Comparison of ENCODE assay signal across 17 cellular contexts in genomic region chr9:34279431-34279830, GRCh38. TPM values are rescaled to one million over a fixed set of nuclear protein-coding genes. Genes with fewer than 3 reads are reported as not detected.
A peak's percentile ranks its signal among the peaks of the same experiment; 100 is the strongest.
DNase-seq lines count a peak whose midpoint lies in the region; ATAC-seq, FAIRE-seq and TF ChIP-seq lines count a peak whose summit lies in the region.
"Had no signal": no experiment of that assay in that cellular context is flagged by ENCODE, and none has a peak within 500 bp of the region (broad histone marks: within the 10 kb centered on the region; RNA-seq: fewer than 3 reads in every experiment).

No MANE protein-coding gene starts in this region.

- H3K27ac Mint-ChIP-seq in effector memory CD8-positive, alpha-beta T cell, result no peak overlapping the region
- H3K27ac Mint-ChIP-seq: activated naive CD4-positive, alpha-beta T cell treated with anti-CD3 and anti-CD28 coated beads, Interleukin-2, amount 50 U/mL, for 24 hours; IgD-negative memory B cell; WTC11 had no signal

- peak; percentile 19 for DNase-seq in DMS153 treated with DMSO at 0.1 percent for 48 hours (lab: John Stamatoyannopoulos, UW; ENCODE audit: unreplicated experiment)
- peak; percentile 62 for DNase-seq in LNCaP clone FGC (ENCODE audit: low read depth)
- DNase-seq in PC-3, result peak; percentile 58
- DNase-seq in keratinocyte (ENCODE audit: low read depth, low spot score), result no peak
- DNase-seq in effector memory CD8-positive, alpha-beta T cell, result no peak
- DNase-seq in ascending aorta (ENCODE audit: low spot score in 2 of 2), result no peak
- DNase-seq in UCSD-AML1 (lab: John Stamatoyannopoulos, UW; ENCODE audit: unreplicated experiment), result no peak
- DNase-seq: erythroblast; hypothalamus; stimulated activated naive CD4-positive, alpha-beta T cell had no signal

- no peak overlapping the region for H3K4me3 Mint-ChIP-seq in effector memory CD8-positive, alpha-beta T cell
- H3K4me3 Mint-ChIP-seq: activated naive CD4-positive, alpha-beta T cell treated with anti-CD3 and anti-CD28 coated beads, Interleukin-2, amount 50 U/mL, for 24 hours; IgD-negative memory B cell; WTC11 had no signal

- no peaks in the 10 kb centered on the region for H3K9me1 ChIP-seq in keratinocyte (ENCODE audit: control insufficient read depth, extremely low read depth, insufficient read depth, low read length)

- H3K9me3 Mint-ChIP-seq in effector memory CD8-positive, alpha-beta T cell, result no peaks in the 10 kb centered on the region
- H3K9me3 Mint-ChIP-seq: activated naive CD4-positive, alpha-beta T cell treated with anti-CD3 and anti-CD28 coated beads, Interleukin-2, amount 50 U/mL, for 24 hours; IgD-negative memory B cell; WTC11 had no signal

- H3K4me1 Mint-ChIP-seq in effector memory CD8-positive, alpha-beta T cell (ENCODE audit: low read depth in 2 of 2), result peaks cover 0 to 5% of the 10 kb centered on the region in 2 donors
- H3K4me1 Mint-ChIP-seq: IgD-negative memory B cell, WTC11 had no signal

- H3K36me3 Mint-ChIP-seq in effector memory CD8-positive, alpha-beta T cell (ENCODE audit: insufficient read depth), result peaks cover 3% of the 10 kb centered on the region
- H3K36me3 Mint-ChIP-seq: activated naive CD4-positive, alpha-beta T cell treated with anti-CD3 and anti-CD28 coated beads, Interleukin-2, amount 50 U/mL, for 24 hours; WTC11 had no signal

- no peak overlapping the region for H2AFZ ChIP-seq in PC-3 (ENCODE audit: low read length)
- no peak overlapping the region for H2AFZ ChIP-seq in keratinocyte (ENCODE audit: control insufficient read depth, low read length)

- H3K9me2 ChIP-seq in PC-3 (replicated peaks; ENCODE audit: low read length), result no peaks in the 10 kb centered on the region

- H3K27ac ChIP-seq in PC-3 (ENCODE audit: low read length), result no peak overlapping the region
- no peak overlapping the region for H3K27ac ChIP-seq in keratinocyte (ENCODE audit: control insufficient read depth, insufficient read depth, low read length)
- H3K27ac ChIP-seq in ascending aorta, result no peak overlapping the region
- H3K27ac ChIP-seq: BLaER1 had no signal

- peak; percentile 65 for FAIRE-seq in keratinocyte (lab: Jason Lieb, UNC)
- FAIRE-seq: urothelium cell line had no signal

- no peak overlapping the region for H3K9ac ChIP-seq in PC-3 (ENCODE audit: low read length)
- no peak overlapping the region for H3K9ac ChIP-seq in keratinocyte (ENCODE audit: control insufficient read depth, extremely low read depth, insufficient read depth, low read length)
- H3K9ac ChIP-seq: BLaER1 had no signal

- H3K9me3 ChIP-seq in PC-3 (ENCODE audit: low read length) (no peaks in the 10 kb centered on the region), keratinocyte (ENCODE audit: control insufficient read depth, low read depth, low read length) (no peaks in the 10 kb centered on the region), ascending aorta (no peaks in the 10 kb centered on the region)
- H3K9me3 ChIP-seq: BLaER1 had no signal

- no peaks in the 10 kb centered on the region for H3F3A ChIP-seq in PC-3 (ENCODE audit: low read length, unreplicated experiment)

- intact Hi-C loops in PC-3 (cut with micrococcal nuclease), result no loop called here
- intact Hi-C loops in ascending aorta (cut with DNase I), result no loop called here

- H3K36me3 ChIP-seq in PC-3 (ENCODE audit: low read depth, low read length) (no peaks in the 10 kb centered on the region), keratinocyte (ENCODE audit: control insufficient read depth in 2 of 2, extremely low read depth in 1 of 2, insufficient read depth in 2 of 2, low read length in 2 of 2) (no peaks in the 10 kb centered on the region), ascending aorta (no peaks in the 10 kb centered on the region)

- peaks cover 8% of the 10 kb centered on the region; the same call in 1 of the 2 replicates for H3K4me1 ChIP-seq in PC-3 (ENCODE audit: insufficient read depth, low read length)
- peaks cover 6% of the 10 kb centered on the region for H3K4me1 ChIP-seq in keratinocyte (ENCODE audit: control insufficient read depth, extremely low read depth, insufficient read depth, low read length)
- H3K4me1 ChIP-seq in ascending aorta, result no peaks in the 10 kb centered on the region

- H3K4me2 ChIP-seq in PC-3 (ENCODE audit: low read length) (no peak overlapping the region), keratinocyte (ENCODE audit: control insufficient read depth, extremely low read depth, insufficient read depth, low read depth, low read length) (no peak overlapping the region)

- H3K27me3 Mint-ChIP-seq in effector memory CD8-positive, alpha-beta T cell, result no peaks in the 10 kb centered on the region
- H3K27me3 Mint-ChIP-seq: activated naive CD4-positive, alpha-beta T cell treated with anti-CD3 and anti-CD28 coated beads, Interleukin-2, amount 50 U/mL, for 24 hours; IgD-negative memory B cell had no signal

- POLR2A ChIA-PET in PC-3 (lab: Charles Lee; ENCODE audit: unreplicated experiment), result interaction anchor here (0.6 to 0.7 kb wide), 2 partner anchors 38 to 101 kb away, joined by 3 to 4 read pairs; no protein-coding TSS in a partner anchor

- H3K4me3 ChIP-seq in LNCaP clone FGC (ENCODE audit: low read depth, low read length) (no peak overlapping the region), PC-3 (ENCODE audit: low read length) (no peak overlapping the region), keratinocyte (ENCODE audit: control insufficient read depth in 2 of 3, extremely low read depth in 1 of 3, insufficient read depth in 2 of 3, low read depth in 1 of 3, low read length in 3 of 3) (no peak overlapping the region), ascending aorta (no peak overlapping the region)
- H3K4me3 ChIP-seq: BLaER1 had no signal

- H3K27me3 ChIP-seq in PC-3 (ENCODE audit: low read length) (no peaks in the 10 kb centered on the region), keratinocyte (ENCODE audit: control insufficient read depth, extremely low read depth, insufficient read depth, low read length) (no peaks in the 10 kb centered on the region), ascending aorta (no peaks in the 10 kb centered on the region)
- H3K27me3 ChIP-seq: BLaER1 had no signal

- H3K79me2 ChIP-seq in PC-3 (ENCODE audit: low read length) (no peaks in the 10 kb centered on the region), keratinocyte (ENCODE audit: control insufficient read depth, insufficient read depth, low read length) (no peaks in the 10 kb centered on the region)

- CTCF ChIA-PET in PC-3 (lab: Charles Lee), result no interaction called here

- BruUV-seq in PC-3 (replicated peaks; lab: Mats Ljungman, UMichigan), result no TSS peak

- TF ChIP-seq CTCF in LNCaP clone FGC (IDR thresholded peaks at IDR 0.05; ENCODE audit: control insufficient read depth, extremely low read depth, insufficient read depth) (no peak), PC-3 (conservative IDR thresholded peaks at IDR 0.05; ENCODE audit: low read depth, low read length) (no peak), keratinocyte (optimal IDR thresholded peaks at IDR 0.05 in 1 of 3, IDR thresholded peaks at IDR 0.05 in 1 of 3, conservative IDR thresholded peaks at IDR 0.05 in 1 of 3; ENCODE audit: extremely low read depth in 1 of 3, insufficient read depth in 2 of 3, low read length in 3 of 3) (no peak), ascending aorta (IDR thresholded peaks at IDR 0.05) (no peak)

- dilution Hi-C loops in keratinocyte (cut with MboI; ENCODE audit: extremely low pct_ligation_motif_present, low sequenced_read_pairs), result no loop called here

- no peaks in the 10 kb centered on the region for H4K20me1 ChIP-seq in PC-3 (ENCODE audit: low read length)
- no peaks in the 10 kb centered on the region for H4K20me1 ChIP-seq in keratinocyte (ENCODE audit: control insufficient read depth, extremely low read depth, insufficient read depth, low read length)
- H4K20me1 ChIP-seq: BLaER1 had no signal

- ATAC-seq in PC-3, result peak; percentile 84
- no peak for ATAC-seq in effector memory CD8-positive, alpha-beta T cell (replicated peaks)
- no peak for ATAC-seq in HG03378 (IDR thresholded peaks at IDR 0.05; ENCODE audit: unreplicated experiment)
- ATAC-seq: sciatic nerve, WTC11 had no signal

RNA-seq across cellular contexts. Expression of gene KIF24, which starts 49.6 kb away (rescaled TPM):
- total RNA-seq in PC-3 (2014; rRNA removed), result 4.7 and 5.0 TPM in 2 replicates
- 1.1 to 1.8 TPM (median 1.5 TPM) in 3 replicates for polyA plus RNA-seq in keratinocyte
- 0.06 TPM for polyA plus RNA-seq in keratinocyte (2011; ENCODE audit: low read depth)
- 0.64 and 0.72 TPM in 2 replicates for polyA plus RNA-seq in keratinocyte (2011; cell fraction: cytosol; rRNA removed)
- polyA plus RNA-seq in keratinocyte (2011; cell fraction: nucleus; rRNA removed), result 1.6 and 1.7 TPM in 2 replicates
- 0.31 and 1.2 TPM in 2 replicates for polyA plus RNA-seq in keratinocyte (2012; ENCODE audit: low replicate concordance)
- 2.3 to 5.1 TPM (median 3.4 TPM) in 3 replicates for polyA minus RNA-seq in keratinocyte
- 1.7 TPM for polyA minus RNA-seq in keratinocyte (2011; cell fraction: cytosol; rRNA and poly(A)+ RNA removed)
- 1.7 and 3.0 TPM in 2 replicates for polyA minus RNA-seq in keratinocyte (2011; cell fraction: nucleus; rRNA and poly(A)+ RNA removed)
- total RNA-seq in ascending aorta, result 0.21 TPM
- polyA plus RNA-seq: IgD-negative memory B cell had no signal

RNA-seq across cellular contexts. Expression of gene NUDT2, which starts 49.9 kb away (rescaled TPM):
- total RNA-seq in PC-3 (2014; rRNA removed) (34.4 and 34.6 TPM in 2 replicates), ascending aorta (not detected)
- polyA plus RNA-seq in keratinocyte, result 33.4 to 35.3 TPM (median 33.6 TPM) in 3 replicates
- polyA plus RNA-seq in keratinocyte (2011; ENCODE audit: low read depth), result 11.3 TPM
- 29.9 and 30.4 TPM in 2 replicates for polyA plus RNA-seq in keratinocyte (2011; cell fraction: cytosol; rRNA removed)
- 18.6 and 19.8 TPM in 2 replicates for polyA plus RNA-seq in keratinocyte (2011; cell fraction: nucleus; rRNA removed)
- 24.9 and 27.4 TPM in 2 replicates for polyA plus RNA-seq in keratinocyte (2012; ENCODE audit: low replicate concordance)
- polyA minus RNA-seq in keratinocyte, result 4.9 to 19.1 TPM (median 8.4 TPM) in 3 replicates
- polyA minus RNA-seq in keratinocyte (2011; cell fraction: cytosol; rRNA and poly(A)+ RNA removed), result 10.2 TPM
- 3.6 and 6.1 TPM in 2 replicates for polyA minus RNA-seq in keratinocyte (2011; cell fraction: nucleus; rRNA and poly(A)+ RNA removed)

Comparison
In these comparisons a context has a peak if more than half of its experiments do, and no peak if none do; other contexts are left out.
1. DNase-seq: peak in DMS153 treated with DMSO at 0.1 percent for 48 hours (single experiment), LNCaP clone FGC (single experiment) and PC-3 (single experiment); none in keratinocyte (single experiment), effector memory CD8-positive, alpha-beta T cell (0 of 3), ascending aorta (0 of 2) and UCSD-AML1 (single experiment).
2. RNA of gene NUDT2, which starts 49.9 kb away (total RNA-seq): 34.4 to 34.6 TPM in PC-3; not detected in ascending aorta (single experiment); every median in the first group is over 10 times any median in the second.